Comparison of ENCODE assay signal across 1 cellular context in genomic region chr13:29850213-29850898, GRCh38.
TF ChIP-seq lines count a peak whose summit lies in the region.

A gene with protein sequence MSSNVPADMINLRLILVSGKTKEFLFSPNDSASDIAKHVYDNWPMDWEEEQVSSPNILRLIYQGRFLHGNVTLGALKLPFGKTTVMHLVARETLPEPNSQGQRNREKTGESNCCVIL (minus strand): TSS chr13:29850617. CDS start chr13:29849538, 1,079 bp downstream.

TF ChIP-seq in K562, 482 proteins besides CTCF, POLR2A, EP300 and RAD21 (continued from another document):
- no peak for TF ChIP-seq TEAD2 (tag; IDR thresholded peaks at IDR 0.05)
- TF ChIP-seq ZNF398 (CRISPR knock-in tag; IDR thresholded peaks at IDR 0.05): no peak
- no peak for TF ChIP-seq MYC (IDR thresholded peaks at IDR 0.05; ENCODE audit: low read depth, low read length)
- no peak for TF ChIP-seq MYC (CRISPR knock-in tag; IDR thresholded peaks at IDR 0.05; ENCODE audit: borderline replicate concordance, low read depth)
- TF ChIP-seq JUND (IDR thresholded peaks at IDR 0.05; ENCODE audit: borderline replicate concordance, low read depth, low read length): 0 out of 2 replicates have a peak, but pooled peaks have one; percentile 13
- no peak for TF ChIP-seq JUND (tag; IDR thresholded peaks at IDR 0.05; ENCODE audit: borderline replicate concordance, low read depth, low read length)
- TF ChIP-seq ZNF717 (CRISPR knock-in tag; IDR thresholded peaks at IDR 0.05): no peak
- TF ChIP-seq POLR2H (tag; IDR thresholded peaks at IDR 0.05; ENCODE audit: low read depth): no peak
- peak; percentile 97 for TF ChIP-seq CREM (IDR thresholded peaks at IDR 0.05; ENCODE audit: low read depth)
- no peak for TF ChIP-seq NUFIP1 (IDR thresholded peaks at IDR 0.05; ENCODE audit: partially characterized antibody)
TF ChIP-seq in K562: peak in this region for 60.
